Comparison of ENCODE assay signal across 29 cellular contexts in the genomic region with DNA sequence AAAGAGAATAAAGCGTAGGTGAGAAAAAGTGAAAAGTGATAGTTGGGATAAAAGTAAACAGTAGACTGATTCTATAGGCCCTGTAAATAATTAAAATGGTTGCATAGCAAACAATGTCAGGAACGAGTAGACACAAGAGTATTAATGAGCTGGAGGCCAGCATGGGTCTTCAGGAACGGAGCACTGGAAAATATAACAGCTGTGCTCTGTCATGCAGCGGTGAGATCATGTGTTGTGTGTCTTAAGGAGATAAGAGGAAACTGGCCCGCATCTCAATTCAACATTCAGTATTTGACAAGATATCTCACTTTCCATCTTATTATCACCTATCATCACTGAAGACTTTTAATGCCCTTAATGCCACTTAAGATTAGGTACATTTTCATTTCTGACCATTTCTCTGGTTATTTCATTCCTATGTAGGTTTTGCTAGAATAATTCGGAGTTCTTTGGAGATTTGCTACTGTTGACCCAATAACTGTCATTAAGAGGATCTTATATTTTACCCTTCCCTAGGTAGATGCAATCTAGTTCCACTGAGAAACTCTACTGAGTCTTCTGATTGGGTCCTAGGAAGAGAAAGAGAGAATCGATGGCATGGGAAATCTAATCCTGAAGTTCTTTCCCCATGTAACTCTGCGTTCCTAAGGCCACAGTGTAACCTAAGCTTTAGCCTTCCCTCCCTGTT. TPM values are rescaled to one million over a fixed set of nuclear protein-coding genes. Genes with fewer than 3 reads are reported as not detected.
"Had no signal": no experiment of that assay in that cellular context is flagged by ENCODE, and none has a peak within 500 bp of the region (broad histone marks: within the 10 kb centered on the region; RNA-seq: fewer than 3 reads in every experiment).

No MANE protein-coding gene starts in this region.

- H3K27ac ChIP-seq: brain microvascular endothelial cell, coronary artery, esophagus squamous epithelium, prostate gland, thoracic aorta had no signal

- H3K27me3 ChIP-seq: brain microvascular endothelial cell had no signal

- ATAC-seq: activated CD4-positive, CD25-positive, alpha-beta regulatory T cell treated with anti-CD3 and anti-CD28 coated beads, Interleukin-2, amount 50 U/mL, for 24 hours; activated CD8-positive, alpha-beta T cell treated with anti-CD3 and anti-CD28 coated beads, Interleukin-2, amount 10 ng/mL, durations not matched to agents 7 days and 5 days; activated naive CD8-positive, alpha-beta T cell treated with anti-CD3 and anti-CD28 coated beads, Interleukin-2, amount 50 U/mL, for 24 hours; activated T-cell treated with anti-CD3 and anti-CD28 coated beads, Interleukin-2, amount 50 U/mL, for 4 hours; left colon; right cardiac atrium; SK-N-SH treated with all-trans-retinoic acid at 6 μM for 48 hours; stimulated activated naive CD8-positive, alpha-beta T cell treated with anti-CD3 and anti-CD28 coated beads, Interleukin-15, amount 100 ng/mL, for 72 hours; T-cell had no signal

- H3K9me3 ChIP-seq: esophagus squamous epithelium, prostate gland, thoracic aorta had no signal

- H3K4me3 ChIP-seq: coronary artery, esophagus squamous epithelium, prostate gland, skin epidermis, thoracic aorta had no signal

- H3K4me1 ChIP-seq: prostate gland had no signal

- H3K36me3 ChIP-seq: brain microvascular endothelial cell, esophagus squamous epithelium, prostate gland, thoracic aorta had no signal

- DNase-seq: activated CD4-positive, alpha-beta T cell treated with anti-CD3 and anti-CD28 coated beads, Interleukin-2, amount 10 ng/mL, durations not matched to agents 7 days and 5 days; activated CD8-positive, alpha-beta T cell treated with anti-CD3 and anti-CD28 coated beads, Interleukin-2, amount 10 ng/mL, durations not matched to agents 7 days and 5 days; activated naive CD4-positive, alpha-beta T cell treated with anti-CD3 and anti-CD28 coated beads, Interleukin-2, amount 10 ng/mL, durations not matched to agents 7 days and 5 days; activated naive CD8-positive, alpha-beta T cell treated with anti-CD3 and anti-CD28 coated beads, Interleukin-2, amount 50 U/mL, for 24 hours; activated T-cell treated with anti-CD3 and anti-CD28 coated beads, Interleukin-2, amount 50 U/mL, for 4 hours; aorta; brain microvascular endothelial cell; esophagus squamous epithelium; hippocampal formation; left colon; right cardiac atrium; stimulated activated CD4-positive, alpha-beta T cell treated with anti-CD3 and anti-CD28 coated beads, Interleukin-15, amount 100 ng/mL, for 24 hours; stimulated activated CD4-positive, alpha-beta T cell treated with anti-CD3 and anti-CD28 coated beads, Interleukin-2, amount 100 ng/mL, for 48 hours; stimulated activated naive CD8-positive, alpha-beta T cell treated with anti-CD3 and anti-CD28 coated beads, Interleukin-15, amount 100 ng/mL, for 72 hours; T-cell; T-helper 9 cell had no signal

RNA-seq across cellular contexts. Expression of a gene that starts 38.6 kb away (rescaled TPM):
- total RNA-seq: activated CD4-positive, alpha-beta T cell treated with anti-CD3 and anti-CD28 coated beads, Interleukin-2, amount 10 ng/mL, durations not matched to agents 7 days and 5 days; activated CD8-positive, alpha-beta T cell treated with anti-CD3 and anti-CD28 coated beads, Interleukin-2, amount 10 ng/mL, durations not matched to agents 7 days and 5 days; activated T-cell treated with anti-CD3 and anti-CD28 coated beads, Interleukin-2, amount 50 U/mL, for 4 hours; aorta; esophagus squamous epithelium; fibroblast of villous mesenchyme; glomerular endothelial cell; left colon; lung microvascular endothelial cell; myocyte; omental fat pad; prostate gland; right cardiac atrium; T-cell; thoracic aorta; ureter had no signal
- polyA plus RNA-seq: aorta, neural cell, right cardiac atrium had no signal

RNA-seq across cellular contexts. Expression of a gene that starts 53.2 kb away (rescaled TPM):
- total RNA-seq: activated CD4-positive, alpha-beta T cell treated with anti-CD3 and anti-CD28 coated beads, Interleukin-2, amount 10 ng/mL, durations not matched to agents 7 days and 5 days; activated CD8-positive, alpha-beta T cell treated with anti-CD3 and anti-CD28 coated beads, Interleukin-2, amount 10 ng/mL, durations not matched to agents 7 days and 5 days; activated T-cell treated with anti-CD3 and anti-CD28 coated beads, Interleukin-2, amount 50 U/mL, for 4 hours; aorta; esophagus squamous epithelium; fibroblast of villous mesenchyme; glomerular endothelial cell; left colon; lung microvascular endothelial cell; myocyte; omental fat pad; right cardiac atrium; T-cell; thoracic aorta; ureter had no signal
- polyA plus RNA-seq: aorta, neural cell, right cardiac atrium had no signal

RNA-seq across cellular contexts. Expression of a gene that starts 57.0 kb away (rescaled TPM):
- total RNA-seq: activated CD4-positive, alpha-beta T cell treated with anti-CD3 and anti-CD28 coated beads, Interleukin-2, amount 10 ng/mL, durations not matched to agents 7 days and 5 days; activated CD8-positive, alpha-beta T cell treated with anti-CD3 and anti-CD28 coated beads, Interleukin-2, amount 10 ng/mL, durations not matched to agents 7 days and 5 days; activated T-cell treated with anti-CD3 and anti-CD28 coated beads, Interleukin-2, amount 50 U/mL, for 4 hours; aorta; esophagus squamous epithelium; fibroblast of villous mesenchyme; glomerular endothelial cell; lung microvascular endothelial cell; myocyte; omental fat pad; prostate gland; right cardiac atrium; T-cell; thoracic aorta; ureter had no signal
- polyA plus RNA-seq: aorta, neural cell, right cardiac atrium had no signal
